15 cellular contexts compared by ENCODE assay signal in the genomic region with DNA sequence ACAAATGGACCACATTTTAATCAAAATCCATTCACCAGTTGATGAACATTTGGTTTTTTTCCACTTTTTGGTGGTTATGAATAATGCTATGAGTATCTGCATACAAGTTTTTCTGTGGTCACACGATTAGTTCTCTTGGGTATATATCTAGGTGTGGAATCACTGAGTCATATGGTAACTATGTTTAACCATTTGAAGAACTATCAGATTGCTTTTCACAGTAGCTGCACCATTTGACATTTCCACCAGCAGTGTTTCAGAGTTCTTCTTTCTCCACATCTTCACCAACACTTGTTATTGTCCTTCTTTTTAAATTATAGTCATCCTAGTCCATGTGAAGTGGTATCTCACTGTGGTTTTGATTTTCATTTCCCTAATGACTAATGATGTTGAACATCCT. TPM values are rescaled to one million over a fixed set of nuclear protein-coding genes. Genes with fewer than 3 reads are reported as not detected.
DNase-seq lines count a peak whose midpoint lies in the region; ATAC-seq, FAIRE-seq and TF ChIP-seq lines count a peak whose summit lies in the region.
"Had no signal": no experiment of that assay in that cellular context is flagged by ENCODE, and none has a peak within 500 bp of the region (broad histone marks: within the 10 kb centered on the region; RNA-seq: fewer than 3 reads in every experiment).

No MANE protein-coding gene starts in this region.

- H3K4me3 ChIP-seq in BJ (ENCODE audit: low read depth, low read length), result no peak overlapping the region
- no peak overlapping the region for H3K4me3 ChIP-seq in IMR-90 (ENCODE audit: insufficient read depth, low read depth, low read length)
- H3K4me3 ChIP-seq in keratinocyte (ENCODE audit: control insufficient read depth in 2 of 3, extremely low read depth in 1 of 3, insufficient read depth in 2 of 3, low read depth in 1 of 3, low read length in 3 of 3), result peak overlapping the region in 1 of 3 experiments; percentile 50
- no peak overlapping the region for H3K4me3 ChIP-seq in A673 (ENCODE audit: low read depth, low read length, poor library complexity, severe bottlenecking)
- no peak overlapping the region for H3K4me3 ChIP-seq in small intestine (ENCODE audit: low read depth in 1 of 2, low read length in 2 of 2)
- H3K4me3 ChIP-seq: ovary, uterus had no signal

- peak overlapping the region; percentile 44; the same call in 1 of the 2 replicates for H3K56ac ChIP-seq in IMR-90 (ENCODE audit: extremely low read depth, insufficient read depth, low read length)

- H3K27ac ChIP-seq in IMR-90 (ENCODE audit: insufficient read depth, low read length) (peak overlapping the region; percentile 55; the same call in 1 of the 2 replicates), keratinocyte (ENCODE audit: control insufficient read depth, insufficient read depth, low read length) (peak overlapping the region; percentile 91), A673 (ENCODE audit: low read depth, low read length, poor library complexity, severe bottlenecking) (no peak overlapping the region), small intestine (ENCODE audit: low read depth in 1 of 2, low read length in 1 of 2) (no peak overlapping the region)
- H3K27ac ChIP-seq: ovary had no signal

- H2BK15ac ChIP-seq in IMR-90 (ENCODE audit: low read depth, low read length), result peak overlapping the region; percentile 92; the same call in 2 of the 3 replicates

- H4K91ac ChIP-seq in IMR-90 (ENCODE audit: insufficient read depth, low read depth, low read length), result peak overlapping the region; percentile 59

- TF ChIP-seq CTCF in BJ (IDR thresholded peaks at IDR 0.05; ENCODE audit: insufficient read depth, low read depth, low read length) (no peak), IMR-90 (conservative IDR thresholded peaks at IDR 0.05; ENCODE audit: low read depth, low read length) (no peak), keratinocyte (optimal IDR thresholded peaks at IDR 0.05 in 1 of 3, IDR thresholded peaks at IDR 0.05 in 1 of 3, conservative IDR thresholded peaks at IDR 0.05 in 1 of 3; ENCODE audit: extremely low read depth in 1 of 3, insufficient read depth in 2 of 3, low read length in 3 of 3) (no peak), A673 (conservative IDR thresholded peaks at IDR 0.05; ENCODE audit: low read depth, low read length) (no peak)

- in situ Hi-C loops in IMR-90 (cut with MboI; ENCODE audit: low sequenced_read_pairs), result no loop called here

- H3K4me1 ChIP-seq in IMR-90 (ENCODE audit: control insufficient read depth, insufficient read depth, low read length), result peaks cover 5% of the 10 kb centered on the region
- peaks cover 46% of the 10 kb centered on the region for H3K4me1 ChIP-seq in keratinocyte (ENCODE audit: control insufficient read depth, extremely low read depth, insufficient read depth, low read length)
- H3K4me1 ChIP-seq in A673 (ENCODE audit: insufficient read depth, low read length, poor library complexity, severe bottlenecking), result no peaks in the 10 kb centered on the region
- H3K4me1 ChIP-seq in small intestine (ENCODE audit: control insufficient read depth in 2 of 2, insufficient read depth in 1 of 2, low read depth in 1 of 2, low read length in 1 of 2), result no peaks in the 10 kb centered on the region

- H3K14ac ChIP-seq in IMR-90 (replicated peaks; ENCODE audit: low read depth, low read length), result peak overlapping the region; percentile 69

- DNase-seq in BJ (ENCODE audit: low read depth) (peak; percentile 80), IMR-90 (peak; percentile 95), amniotic epithelial cell (ENCODE audit: low read depth) (peak; percentile 98), keratinocyte (ENCODE audit: low read depth, low spot score) (peak; percentile 73), A673 (ENCODE audit: low spot score) (no peak), small intestine (no peak), NCI-H2196 (lab: John Stamatoyannopoulos, UW; ENCODE audit: unreplicated experiment) (no peak), mucosa of gallbladder (ENCODE audit: low spot score) (no peak)
- DNase-seq: DMS53; effector memory CD4-positive, alpha-beta T cell; islet precursor cell; Kasumi-1; ovary; T-cell; uterus had no signal

- H3K9me1 ChIP-seq in IMR-90 (ENCODE audit: insufficient read depth, low read length) (peaks cover 15% of the 10 kb centered on the region), keratinocyte (ENCODE audit: control insufficient read depth, extremely low read depth, insufficient read depth, low read length) (peaks cover 2% of the 10 kb centered on the region)

- H4K8ac ChIP-seq in IMR-90 (ENCODE audit: low read depth in 2 of 2, low read length in 2 of 2), result peak overlapping the region; percentile 41 to 89; a peak in 3 of 4 replicates

- no CpG with 5 or more reads among the region's 1 CpG for WGBS in IMR-90 (ENCODE audit: extremely low coverage in 2 of 2, insufficient read length in 1 of 2), 2 experiments
- 52 to 74% (median 69%) methylated on average over 1 of the region's 1 CpG for WGBS in small intestine, 3 donors

- no peak for TF ChIP-seq POLR2A in IMR-90 (IDR thresholded peaks at IDR 0.05; ENCODE audit: low read depth, low read length)

- no peaks in the 10 kb centered on the region; the same call in 1 of the 2 replicates for H3K9me3 ChIP-seq in IMR-90 (ENCODE audit: control insufficient read depth, insufficient read depth, low read length)
- no peaks in the 10 kb centered on the region for H3K9me3 ChIP-seq in keratinocyte (ENCODE audit: control insufficient read depth, low read depth, low read length)
- no peaks in the 10 kb centered on the region for H3K9me3 ChIP-seq in A673 (ENCODE audit: low read depth, low read length, poor library complexity, severe bottlenecking)
- no peaks in the 10 kb centered on the region for H3K9me3 ChIP-seq in small intestine (ENCODE audit: control insufficient read depth, low read depth)
- H3K9me3 ChIP-seq: ovary, uterus had no signal

- H2AFZ ChIP-seq in IMR-90 (replicated peaks; ENCODE audit: low read length, poor library complexity) (no peak overlapping the region), keratinocyte (ENCODE audit: control insufficient read depth, low read length) (no peak overlapping the region)

- no peak for TF ChIP-seq RAD21 in IMR-90 (IDR thresholded peaks at IDR 0.05; ENCODE audit: low read length)

- H3K27me3 ChIP-seq in BJ (ENCODE audit: control insufficient read depth, insufficient read depth, low read length) (no peaks in the 10 kb centered on the region), IMR-90 (ENCODE audit: control insufficient read depth, insufficient read depth, low read length) (no peaks in the 10 kb centered on the region), keratinocyte (ENCODE audit: control insufficient read depth, extremely low read depth, insufficient read depth, low read length) (no peaks in the 10 kb centered on the region), A673 (replicated peaks; ENCODE audit: insufficient read depth, low read depth, low read length, poor library complexity) (no peaks in the 10 kb centered on the region), small intestine (ENCODE audit: control insufficient read depth in 2 of 2, insufficient read depth in 2 of 2, low read length in 2 of 2) (no peaks in the 10 kb centered on the region)
- H3K27me3 ChIP-seq: ovary, uterus had no signal

- POLR2A ChIA-PET in BJ (lab: Charles Lee) (no interaction called here), IMR-90 (lab: Charles Lee; ENCODE audit: unreplicated experiment) (interaction anchor here (0.6 kb wide), 1 partner anchor 85 kb away, joined by 3 read pairs; no protein-coding TSS in a partner anchor), A673 (lab: Charles Lee; ENCODE audit: low non-redundant PET) (no interaction called here)

- H3K9ac ChIP-seq in IMR-90 (ENCODE audit: low read depth, low read length), result no peak overlapping the region
- peak overlapping the region; percentile 68 for H3K9ac ChIP-seq in keratinocyte (ENCODE audit: control insufficient read depth, extremely low read depth, insufficient read depth, low read length)

- CTCF ChIA-PET in BJ (lab: Yijun Ruan, JAX) (interaction anchor here (1.7 kb wide), 1 partner anchor 84 kb away, joined by 3 read pairs; no protein-coding TSS in a partner anchor), IMR-90 (lab: Yijun Ruan, JAX) (interaction anchor here (1.0 to 1.3 kb wide), 3 partner anchors 33 to 179 kb away, joined by 3 to 4 read pairs (median 3); no protein-coding TSS in a partner anchor), A673 (lab: Charles Lee) (interaction anchor here (0.8 kb wide), 1 partner anchor 84 kb away, joined by 3 read pairs; no protein-coding TSS in a partner anchor)

- H3K79me1 ChIP-seq in IMR-90 (ENCODE audit: low read depth in 1 of 2, low read length in 2 of 2), result peaks cover 14 to 46% of the 10 kb centered on the region in 2 experiments

- ATAC-seq in IMR-90 (ENCODE audit: low read depth), result peak; percentile 38

- H3K18ac ChIP-seq in IMR-90 (ENCODE audit: low read depth, low read length), result peak overlapping the region; percentile 90; the same call in 1 of the 2 replicates

- BruUV-seq in IMR-90 (replicated peaks; lab: Mats Ljungman, UMichigan), result no TSS peak
- BruUV-seq in A673 (replicated peaks; lab: Mats Ljungman, UMichigan), result no TSS peak

- H2BK5ac ChIP-seq in IMR-90 (ENCODE audit: low read depth, low read length, poor library complexity, severe bottlenecking), result peak overlapping the region; percentile 99

- H3K36me3 ChIP-seq in BJ (ENCODE audit: control insufficient read depth, insufficient read depth, low read length) (no peaks in the 10 kb centered on the region), IMR-90 (ENCODE audit: control insufficient read depth, insufficient read depth, low read length) (peaks cover 2% of the 10 kb centered on the region; the same call in 1 of the 2 replicates), keratinocyte (ENCODE audit: control insufficient read depth in 2 of 2, extremely low read depth in 1 of 2, insufficient read depth in 2 of 2, low read length in 2 of 2) (peaks cover 7 to 9% of the 10 kb centered on the region in 2 experiments), A673 (ENCODE audit: insufficient read depth, low read length, poor library complexity, severe bottlenecking) (no peaks in the 10 kb centered on the region), small intestine (ENCODE audit: control insufficient read depth in 2 of 2, insufficient read depth in 2 of 2, low read length in 2 of 2) (no peaks in the 10 kb centered on the region)
- H3K36me3 ChIP-seq: ovary, uterus had no signal

- H2BK120ac ChIP-seq in IMR-90 (ENCODE audit: low read depth, low read length), result peak overlapping the region; percentile 89; the same call in 1 of the 2 replicates

- H2AK5ac ChIP-seq in IMR-90 (ENCODE audit: low read depth, low read length), result peak overlapping the region; percentile 95

- H3K79me2 ChIP-seq in keratinocyte (ENCODE audit: control insufficient read depth, insufficient read depth, low read length), result peaks cover 17% of the 10 kb centered on the region

- H3K4ac ChIP-seq in IMR-90 (ENCODE audit: low read depth, low read length), result peak overlapping the region; percentile 86; the same call in 1 of the 2 replicates

- H3K23ac ChIP-seq in IMR-90 (ENCODE audit: low read depth, low read length), result peak overlapping the region; percentile 87; the same call in 1 of the 2 replicates

- H4K20me1 ChIP-seq in IMR-90 (ENCODE audit: insufficient read depth, low read length) (peaks cover 3% of the 10 kb centered on the region; the same call in 1 of the 2 replicates), keratinocyte (ENCODE audit: control insufficient read depth, extremely low read depth, insufficient read depth, low read length) (no peaks in the 10 kb centered on the region)

- no peak overlapping the region for H2AK9ac ChIP-seq in IMR-90 (replicated peaks; ENCODE audit: low read depth, low read length, poor library complexity)

- peak overlapping the region; percentile 93 for H2BK20ac ChIP-seq in IMR-90 (ENCODE audit: low read depth, low read length)

- FAIRE-seq in keratinocyte (lab: Jason Lieb, UNC) (peak; percentile 93), small intestine (lab: Jason Lieb, UNC) (no peak)

- intact Hi-C loops in IMR-90 (cut with micrococcal nuclease), result loop anchor here (2.0 to 5.0 kb wide), 3 partner anchors 50 to 93 kb away; a partner anchor contains a TSS
- intact Hi-C loops in A673 (cut with micrococcal nuclease; ENCODE audit: unreplicated experiment), result no loop called here

- peak overlapping the region; percentile 78; the same call in 1 of the 2 replicates for H3K4me2 ChIP-seq in IMR-90 (ENCODE audit: low read depth, low read length)
- H3K4me2 ChIP-seq in keratinocyte (ENCODE audit: control insufficient read depth, extremely low read depth, insufficient read depth, low read depth, low read length), result peak overlapping the region; percentile 84

- peak overlapping the region; percentile 71; the same call in 1 of the 2 replicates for H4K5ac ChIP-seq in IMR-90 (ENCODE audit: low read depth, low read length)

- dilution Hi-C loops in IMR-90 (cut with HindIII; ENCODE audit: low sequenced_read_pairs, unreplicated experiment), result no loop called here
- dilution Hi-C loops in keratinocyte (cut with MboI; ENCODE audit: extremely low pct_ligation_motif_present, low sequenced_read_pairs), result no loop called here

RNA-seq across cellular contexts. Expression of a gene that starts 33.3 kb away (rescaled TPM):
- polyA plus RNA-seq in BJ (2011; rRNA removed) (26.2 and 32.6 TPM in 2 replicates), IMR-90 (2012; rRNA removed) (15.6 and 17.0 TPM in 2 replicates), keratinocyte (22.7 to 35.3 TPM (median 27.9 TPM) in 3 replicates), small intestine (10 to 100 TPM in 1 of 3 donors, 1 to 10 TPM in 2; 7.8 to 15.2 (median 8.1) TPM)
- 41.5 and 70.9 TPM in 2 replicates for polyA minus RNA-seq in BJ (2011; rRNA and poly(A)+ RNA removed)
- total RNA-seq in IMR-90 (2012; rRNA removed) (51.4 and 65.3 TPM in 2 replicates), A673 (2021) (30.9 and 33.8 TPM in 2 replicates), mucosa of gallbladder (32.0 TPM)
- 9.5 and 17.9 TPM in 2 replicates for polyA plus RNA-seq in IMR-90 (2012; cell fraction: cytosol; rRNA removed)
- polyA plus RNA-seq in IMR-90 (2012; cell fraction: nucleus; rRNA removed; ENCODE audit: low replicate concordance), result 21.1 and 54.1 TPM in 2 replicates
- 23.8 TPM for polyA plus RNA-seq in keratinocyte (2011; ENCODE audit: low read depth)
- 11.4 and 17.3 TPM in 2 replicates for polyA plus RNA-seq in keratinocyte (2011; cell fraction: cytosol; rRNA removed)
- 29.3 and 48.6 TPM in 2 replicates for polyA plus RNA-seq in keratinocyte (2011; cell fraction: nucleus; rRNA removed)
- polyA plus RNA-seq in keratinocyte (2012; ENCODE audit: low replicate concordance), result 18.5 and 19.1 TPM in 2 replicates
- 23.6 to 57.2 TPM (median 47.5 TPM) in 3 replicates for polyA minus RNA-seq in keratinocyte
- polyA minus RNA-seq in keratinocyte (2011; cell fraction: cytosol; rRNA and poly(A)+ RNA removed), result 38.4 TPM
- polyA minus RNA-seq in keratinocyte (2011; cell fraction: nucleus; rRNA and poly(A)+ RNA removed), result 23.6 and 71.1 TPM in 2 replicates

Comparison
In these comparisons a context has a peak if more than half of its experiments do, and no peak if none do; other contexts are left out.
1. DNase-seq: peak in BJ (single experiment), IMR-90 (single experiment), amniotic epithelial cell (single experiment) and keratinocyte (single experiment); none in A673 (single experiment), small intestine (single experiment), NCI-H2196 (single experiment) and mucosa of gallbladder (single experiment).
2. H3K27ac ChIP-seq: peak in IMR-90 (single experiment) and keratinocyte (single experiment); none in A673 (single experiment) and small intestine (0 of 2).